ENCODE assay signal across 1 cellular context in genomic region chr7:98404840-98405239, GRCh38.
TF ChIP-seq lines count a peak whose summit lies in the region.

No MANE protein-coding gene starts in this region.

TF ChIP-seq in GM23338, 12 proteins besides CTCF, POLR2A, EP300 and RAD21 (continued from another document):
- TF ChIP-seq REST (IDR thresholded peaks at IDR 0.05; ENCODE audit: unreplicated experiment) = no peak
- no peak for TF ChIP-seq ZNF114 (CRISPR knock-in tag; IDR thresholded peaks at IDR 0.05)
